Comparison of ENCODE assay signal across 27 cellular contexts in the genomic region with DNA sequence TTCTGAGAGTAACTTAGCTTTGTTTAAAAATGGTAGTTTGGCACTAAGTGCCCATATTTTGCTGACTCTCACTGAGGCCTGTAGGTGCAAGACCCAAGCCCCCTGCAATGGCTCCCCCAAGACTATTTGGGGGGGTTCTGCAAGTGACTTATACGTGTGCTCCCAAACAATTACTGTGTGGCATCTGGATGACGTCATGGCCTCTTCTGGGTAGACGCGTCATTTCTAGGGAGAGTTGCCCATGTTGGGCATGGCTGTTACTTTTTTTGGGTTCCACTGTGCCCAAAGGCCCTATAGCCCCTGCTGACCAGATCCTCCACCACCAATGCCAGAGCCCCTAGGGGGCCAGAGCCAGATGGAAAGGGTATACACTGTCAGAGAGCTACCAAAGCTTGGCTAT.
"Had no signal": no experiment of that assay in that cellular context is flagged by ENCODE, and none has a peak within 500 bp of the region (broad histone marks: within the 10 kb centered on the region; RNA-seq: fewer than 3 reads in every experiment).

No MANE protein-coding gene starts in this region.

- H3K36me3 ChIP-seq: stomach, suprapubic skin, thoracic aorta, thyroid gland, tibial artery, tibial nerve, transverse colon, upper lobe of left lung, upper lobe of right lung, uterus, vagina had no signal

- H3K4me1 ChIP-seq: stomach, suprapubic skin, testis, thyroid gland, tibial artery, tibial nerve, transverse colon, upper lobe of left lung, upper lobe of right lung, uterus, vagina had no signal

- ATAC-seq: stimulated activated effector memory CD8-positive, alpha-beta T cell treated with anti-CD3 and anti-CD28 coated beads, Interleukin-12 subunit alpha, Interleukin-12 subunit beta, amount 100 ng/mL, for 72 hours; stimulated activated memory B cell treated with anti-CD40 and anti-IgM and Interleukin-4, amounts not matched to agents 10 μg/mL and 1 μg/mL and 100 μg/mL, for 72 hours; stimulated activated naive B cell treated with anti-CD40 and anti-IgM and Interleukin-4, amounts not matched to agents 10 μg/mL and 1 μg/mL and 100 μg/mL, for 72 hours; stimulated activated naive CD8-positive, alpha-beta T cell treated with anti-CD3 and anti-CD28 coated beads, Interleukin-15, amount 100 ng/mL, for 72 hours; stimulated activated naive CD8-positive, alpha-beta T cell treated with anti-CD3 and anti-CD28 coated beads, Interleukin-15, Interleukin-2, amounts not matched to agents 100 U/mL and 50 U/mL, for 24 hours; upper lobe of right lung had no signal

- H3K27me3 ChIP-seq: stomach, suprapubic skin, testis, thyroid gland, tibial artery, tibial nerve, transverse colon, upper lobe of left lung, upper lobe of right lung, uterus, vagina had no signal

- H3K9me3 ChIP-seq: stomach, suprapubic skin, testis, thoracic aorta, thyroid gland, tibial nerve, transverse colon, upper lobe of left lung, upper lobe of right lung, uterus, vagina had no signal

- FAIRE-seq: urothelium cell line had no signal

- H3K4me3 ChIP-seq: stomach, suprapubic skin, testis, thoracic aorta, thyroid gland, tibial artery, tibial nerve, transverse colon, upper lobe of left lung, upper lobe of right lung, uterus, vagina had no signal

- DNase-seq: stimulated activated CD4-positive, alpha-beta T cell treated with anti-CD3 and anti-CD28 coated beads, Interleukin-2, amount 100 ng/mL, for 48 hours; stimulated activated CD4-positive, alpha-beta T cell treated with anti-CD3 and anti-CD28 coated beads, Interleukin-4, amount 100 ng/mL, for 1 hour; stimulated activated CD4-positive, alpha-beta T cell treated with anti-CD3 and anti-CD28 coated beads, Interleukin-4, amount 100 ng/mL, for 24 hours; stimulated activated CD4-positive, alpha-beta T cell treated with anti-CD3 and anti-CD28 coated beads, Interleukin-4, amount 100 ng/mL, for 4 hours; stimulated activated CD8-positive, alpha-beta memory T cell treated with anti-CD3 and anti-CD28 coated beads, Interleukin-4, amount 100 ng/mL, for 48 hours; stimulated activated naive B cell treated with anti-CD40 and anti-IgM and Interleukin-4, amounts not matched to agents 10 μg/mL and 1 μg/mL and 100 μg/mL, for 72 hours; stimulated activated naive CD4-positive, alpha-beta T cell; stimulated activated naive CD4-positive, alpha-beta T cell treated with Interleukin-2 at 50 U/mL for 16 hours; stimulated activated naive CD8-positive, alpha-beta T cell treated with anti-CD3 and anti-CD28 coated beads, Interleukin-15, amount 100 ng/mL, for 72 hours; stimulated activated naive CD8-positive, alpha-beta T cell treated with anti-CD3 and anti-CD28 coated beads, Interleukin-15, Interleukin-2, amounts not matched to agents 100 U/mL and 50 U/mL, for 24 hours; stomach; substantia nigra; testis; thyroid gland; tibial artery; transverse colon; trophoblast cell; upper lobe of left lung; upper lobe of right lung; uterus had no signal

- H3K27ac ChIP-seq: stomach, suprapubic skin, testis, thoracic aorta, thyroid gland, tibial artery, tibial nerve, transverse colon, upper lobe of left lung, upper lobe of right lung, uterus, vagina had no signal
